ENCODE assay signal across 11 cellular contexts in genomic region chr16:84511821-84512220, GRCh38. TPM values are rescaled to one million over a fixed set of nuclear protein-coding genes. Genes with fewer than 3 reads are reported as not detected.
DNase-seq lines count a peak whose midpoint lies in the region; ATAC-seq and TF ChIP-seq lines count a peak whose summit lies in the region.
"Had no signal": no experiment of that assay in that cellular context is flagged by ENCODE, and none has a peak within 500 bp of the region (broad histone marks: within the 10 kb centered on the region; RNA-seq: fewer than 3 reads in every experiment).

No MANE protein-coding gene starts in this region.

- CTCF ChIA-PET in activated CD4-positive, alpha-beta T cell treated with anti-CD3 and anti-CD28 coated beads, Interleukin-2, amount 10 ng/mL, durations not matched to agents 7 days and 5 days (lab: Charles Lee), result interaction anchor here (1.1 to 2.0 kb wide), 5 partner anchors 8 to 233 kb away, joined by 3 to 5 read pairs (median 3); no protein-coding TSS in a partner anchor

- H2AFZ ChIP-seq in OCI-LY1 (ENCODE audit: low read length), result no peak overlapping the region

- no peak for DNase-seq in activated CD4-positive, alpha-beta T cell treated with anti-CD3 and anti-CD28 coated beads, Interleukin-2, amount 10 ng/mL, durations not matched to agents 7 days and 5 days
- DNase-seq in activated CD4-positive, alpha-beta T cell treated with anti-CD3 and anti-CD28 coated beads for 1 hour, result no peak
- no peak for DNase-seq in central memory CD8-positive, alpha-beta T cell (ENCODE audit: low spot score in 2 of 2)
- DNase-seq in stimulated activated naive CD8-positive, alpha-beta T cell treated with anti-CD3 and anti-CD28 coated beads, Interleukin-15, amount 100 ng/mL, for 72 hours, result no peak
- no peak for DNase-seq in BE2C
- DNase-seq in MG63, result no peak
- DNase-seq in cerebellar nuclear complex (lab: John Stamatoyannopoulos, UW), result no peak
- DNase-seq: SIG-M5 had no signal

- H3K9me3 ChIP-seq in OCI-LY1 (ENCODE audit: low read length) (no peaks in the 10 kb centered on the region), BE2C (no peaks in the 10 kb centered on the region), MG63 (no peaks in the 10 kb centered on the region)
- H3K9me3 ChIP-seq: spleen, thyroid gland had no signal

- no peak overlapping the region; the same call in 1 of the 2 replicates for H3K9ac ChIP-seq in OCI-LY1 (ENCODE audit: low read length)

- peak overlapping the region; percentile 98 for H3K27ac Mint-ChIP-seq in activated CD4-positive, alpha-beta T cell treated with anti-CD3 and anti-CD28 coated beads, Interleukin-2, amount 10 ng/mL, durations not matched to agents 7 days and 5 days
- H3K27ac Mint-ChIP-seq in central memory CD8-positive, alpha-beta T cell (ENCODE audit: low read depth), result peak overlapping the region; percentile 46
- H3K27ac Mint-ChIP-seq in stimulated activated naive CD8-positive, alpha-beta T cell treated with anti-CD3 and anti-CD28 coated beads, Interleukin-15, amount 100 ng/mL, for 72 hours, result no peak overlapping the region

- no peak for ATAC-seq in central memory CD8-positive, alpha-beta T cell (replicated peaks; ENCODE audit: extremely low read depth, poor library complexity, severe bottlenecking)
- ATAC-seq in stimulated activated naive CD8-positive, alpha-beta T cell treated with anti-CD3 and anti-CD28 coated beads, Interleukin-15, amount 100 ng/mL, for 72 hours, result no peak

- POLR2A ChIA-PET in activated CD4-positive, alpha-beta T cell treated with anti-CD3 and anti-CD28 coated beads, Interleukin-2, amount 10 ng/mL, durations not matched to agents 7 days and 5 days (lab: Charles Lee), result no interaction called here

- no peak overlapping the region for H3K4me3 Mint-ChIP-seq in activated CD4-positive, alpha-beta T cell treated with anti-CD3 and anti-CD28 coated beads, Interleukin-2, amount 10 ng/mL, durations not matched to agents 7 days and 5 days
- peak overlapping the region; percentile 23 for H3K4me3 Mint-ChIP-seq in central memory CD8-positive, alpha-beta T cell
- H3K4me3 Mint-ChIP-seq in stimulated activated naive CD8-positive, alpha-beta T cell treated with anti-CD3 and anti-CD28 coated beads, Interleukin-15, amount 100 ng/mL, for 72 hours, result peak overlapping the region; percentile 2 to 48

- no peaks in the 10 kb centered on the region for H3K36me3 ChIP-seq in OCI-LY1 (ENCODE audit: insufficient read depth, low read length)
- H3K36me3 ChIP-seq in BE2C, result no peaks in the 10 kb centered on the region
- no peaks in the 10 kb centered on the region for H3K36me3 ChIP-seq in MG63
- H3K36me3 ChIP-seq: spleen, thyroid gland had no signal

- peaks cover 2% of the 10 kb centered on the region for H3K9me3 Mint-ChIP-seq in activated CD4-positive, alpha-beta T cell treated with anti-CD3 and anti-CD28 coated beads, Interleukin-2, amount 10 ng/mL, durations not matched to agents 7 days and 5 days
- H3K9me3 Mint-ChIP-seq in central memory CD8-positive, alpha-beta T cell, result no peaks in the 10 kb centered on the region
- no peaks in the 10 kb centered on the region for H3K9me3 Mint-ChIP-seq in stimulated activated naive CD8-positive, alpha-beta T cell treated with anti-CD3 and anti-CD28 coated beads, Interleukin-15, amount 100 ng/mL, for 72 hours

- H3K4me1 ChIP-seq in OCI-LY1 (ENCODE audit: insufficient read depth, low read length, severe bottlenecking) (peaks cover 54% of the 10 kb centered on the region), BE2C (peaks cover 4% of the 10 kb centered on the region)
- H3K4me1 ChIP-seq: thyroid gland had no signal

- no peak overlapping the region for H3K4me3 ChIP-seq in OCI-LY1 (ENCODE audit: low read depth, low read length, poor library complexity, severe bottlenecking)
- no peak overlapping the region; the same call in 1 of the 2 replicates for H3K4me3 ChIP-seq in BE2C (ENCODE audit: low read depth, low read length)
- no peak overlapping the region for H3K4me3 ChIP-seq in MG63
- H3K4me3 ChIP-seq: thyroid gland had no signal

- H3K27ac ChIP-seq in OCI-LY1 (ENCODE audit: low read depth, low read length, poor library complexity, severe bottlenecking), result no peak overlapping the region
- H3K27ac ChIP-seq: thyroid gland had no signal

- no peak for TF ChIP-seq CTCF in OCI-LY1 (IDR thresholded peaks at IDR 0.05; ENCODE audit: low read length)
- TF ChIP-seq CTCF in BE2C (IDR thresholded peaks at IDR 0.05; ENCODE audit: low read depth, low read length), result no peak

- H4K20me1 ChIP-seq in OCI-LY1 (ENCODE audit: insufficient read depth, low read length), result no peaks in the 10 kb centered on the region

- no peaks in the 10 kb centered on the region for H3K79me2 ChIP-seq in OCI-LY1 (ENCODE audit: insufficient read depth, low read length)

- H3K9me2 ChIP-seq in OCI-LY1 (ENCODE audit: low read depth, low read length), result no peaks in the 10 kb centered on the region

- no peaks in the 10 kb centered on the region for H3K27me3 ChIP-seq in OCI-LY1 (ENCODE audit: insufficient read depth, low read length)
- no peaks in the 10 kb centered on the region for H3K27me3 ChIP-seq in BE2C
- H3K27me3 ChIP-seq in MG63, result no peaks in the 10 kb centered on the region
- H3K27me3 ChIP-seq: spleen, thyroid gland had no signal

- peak overlapping the region; percentile 41; the same call in 1 of the 2 replicates for H3K4me2 ChIP-seq in OCI-LY1 (ENCODE audit: low read length)

- H3K4me1 Mint-ChIP-seq in activated CD4-positive, alpha-beta T cell treated with anti-CD3 and anti-CD28 coated beads, Interleukin-2, amount 10 ng/mL, durations not matched to agents 7 days and 5 days, result peaks cover 86% of the 10 kb centered on the region
- peaks cover 56% of the 10 kb centered on the region for H3K4me1 Mint-ChIP-seq in central memory CD8-positive, alpha-beta T cell
- H3K4me1 Mint-ChIP-seq in stimulated activated naive CD8-positive, alpha-beta T cell treated with anti-CD3 and anti-CD28 coated beads, Interleukin-15, amount 100 ng/mL, for 72 hours, result peaks cover 90% of the 10 kb centered on the region

- H3K36me3 Mint-ChIP-seq in activated CD4-positive, alpha-beta T cell treated with anti-CD3 and anti-CD28 coated beads, Interleukin-2, amount 10 ng/mL, durations not matched to agents 7 days and 5 days (ENCODE audit: low read depth), result peaks cover 13% of the 10 kb centered on the region
- H3K36me3 Mint-ChIP-seq in central memory CD8-positive, alpha-beta T cell (ENCODE audit: insufficient read depth), result peaks cover 10% of the 10 kb centered on the region

- H3F3A ChIP-seq in OCI-LY1 (ENCODE audit: insufficient read depth, low read length), result 0 out of 2 replicates have a peak, but pooled peaks cover 11% of the 10 kb centered on the region

- H3K27me3 Mint-ChIP-seq in activated CD4-positive, alpha-beta T cell treated with anti-CD3 and anti-CD28 coated beads, Interleukin-2, amount 10 ng/mL, durations not matched to agents 7 days and 5 days, result peaks cover 4% of the 10 kb centered on the region
- no peaks in the 10 kb centered on the region for H3K27me3 Mint-ChIP-seq in central memory CD8-positive, alpha-beta T cell
- H3K27me3 Mint-ChIP-seq in stimulated activated naive CD8-positive, alpha-beta T cell treated with anti-CD3 and anti-CD28 coated beads, Interleukin-15, amount 100 ng/mL, for 72 hours, result no peaks in the 10 kb centered on the region

RNA-seq across cellular contexts. Expression of gene MEAK7, which starts 7.4 kb away (rescaled TPM):
- total RNA-seq in activated CD4-positive, alpha-beta T cell treated with anti-CD3 and anti-CD28 coated beads, Interleukin-2, amount 10 ng/mL, durations not matched to agents 7 days and 5 days, result 1 to 10 TPM; 8.8 to 10.0 TPM
- polyA plus RNA-seq in BE2C (2012; ENCODE audit: insufficient read depth, insufficient read length, low read depth), result 4.6 TPM
- 12.3 and 15.0 TPM in 2 replicates for total RNA-seq in MG63 (2014; rRNA removed; shearing (Covaris generic); ENCODE audit: low replicate concordance)

Comparison
In these comparisons a context has a peak if more than half of its experiments do, and no peak if none do; other contexts are left out.
1. H3K27ac Mint-ChIP-seq: peak in activated CD4-positive, alpha-beta T cell treated with anti-CD3 and anti-CD28 coated beads, Interleukin-2, amount 10 ng/mL, durations not matched to agents 7 days and 5 days (single experiment) and central memory CD8-positive, alpha-beta T cell (single experiment); none in stimulated activated naive CD8-positive, alpha-beta T cell treated with anti-CD3 and anti-CD28 coated beads, Interleukin-15, amount 100 ng/mL, for 72 hours (0 of 2).